ENCODE assay signal across 8 cellular contexts in the genomic region with DNA sequence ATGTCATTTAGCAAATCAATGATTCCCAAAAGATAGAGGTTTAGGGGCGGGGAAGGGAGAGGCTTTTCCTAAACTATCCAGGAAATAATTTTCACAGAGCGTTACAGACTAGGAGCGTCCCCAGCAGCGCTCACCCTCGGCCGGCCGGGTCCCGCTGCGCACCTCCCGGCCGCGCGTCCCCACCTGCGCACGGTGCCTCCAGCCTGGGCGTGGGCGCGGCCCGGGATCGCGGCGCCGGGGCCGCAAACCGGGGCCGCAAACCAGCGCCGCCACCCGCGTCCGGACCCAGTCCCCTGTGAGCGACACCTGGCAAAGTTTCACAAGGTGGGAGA. TPM values are rescaled to one million over a fixed set of nuclear protein-coding genes. Genes with fewer than 3 reads are reported as not detected.
DNase-seq lines count a peak whose midpoint lies in the region; ATAC-seq, FAIRE-seq and TF ChIP-seq lines count a peak whose summit lies in the region.

No MANE protein-coding gene starts in this region.

- peak; percentile 5 for ATAC-seq in HG02678 (IDR thresholded peaks at IDR 0.05; ENCODE audit: unreplicated experiment)
- ATAC-seq in Panc1, result peak; percentile 4
- peak; percentile 21 to 33 (median 25) for ATAC-seq in pancreas
- ATAC-seq in HG03108 (IDR thresholded peaks at IDR 0.05; ENCODE audit: unreplicated experiment), result no peak

- CTCF ChIA-PET in Panc1 (lab: Charles Lee), result no interaction called here

- TF ChIP-seq POLR2A in esophagus squamous epithelium (IDR thresholded peaks at IDR 0.05), result no peak

- H3K9me3 ChIP-seq in Panc1 (ENCODE audit: control insufficient read depth, insufficient read depth, low read depth, low read length) (no peaks in the 10 kb centered on the region), esophagus squamous epithelium (no peaks in the 10 kb centered on the region), pancreas (no peaks in the 10 kb centered on the region)

- H3K36me3 ChIP-seq in Panc1 (ENCODE audit: control insufficient read depth, insufficient read depth, low read length), result no peaks in the 10 kb centered on the region
- no peaks in the 10 kb centered on the region for H3K36me3 ChIP-seq in esophagus squamous epithelium
- no peaks in the 10 kb centered on the region for H3K36me3 ChIP-seq in pancreas

- DNase-seq in NCI-H526 (lab: John Stamatoyannopoulos, UW), result peak; percentile 8 to 80
- no peak for DNase-seq in NCI-H526 treated with DMSO at 0.1 percent for 48 hours (lab: John Stamatoyannopoulos, UW)
- no peak for DNase-seq in Panc1 (ENCODE audit: low read depth, low spot score)
- no peak for DNase-seq in esophagus squamous epithelium (lab: John Stamatoyannopoulos, UW)
- DNase-seq in pancreas, result no peak
- no peak for DNase-seq in GM03348 (ENCODE audit: low spot score)

- 0 to 2% methylated on average over 2 to 4 of the region's 32 CpGs for WGBS in esophagus squamous epithelium, 2 donors
- WGBS in pancreas, 2 donors, result 0 to 1% methylated on average over 31 to 32 of the region's 32 CpGs

- H3K27me3 ChIP-seq in Panc1 (ENCODE audit: control insufficient read depth, insufficient read depth, low read length) (no peaks in the 10 kb centered on the region), esophagus squamous epithelium (no peaks in the 10 kb centered on the region), pancreas (no peaks in the 10 kb centered on the region)

- intact Hi-C loops in Panc1 (cut with micrococcal nuclease; ENCODE audit: unreplicated experiment) (loop anchor here (10.0 kb wide), 1 partner anchor 187 kb away; no protein-coding TSS in a partner anchor), esophagus squamous epithelium (cut with DNase I) (no loop called here), pancreas (cut with DNase I) (no loop called here)

- H3K27ac ChIP-seq in Panc1 (ENCODE audit: low read length), result peak overlapping the region; percentile 83
- H3K27ac ChIP-seq in esophagus squamous epithelium, result peak overlapping the region; percentile 98 to 99 (median 99)
- H3K27ac ChIP-seq in pancreas, result peak overlapping the region; percentile 95 to 98 (median 97)

- BruUV-seq in Panc1 (replicated peaks; lab: Mats Ljungman, UMichigan), result no TSS peak

- FAIRE-seq in pancreas (lab: Jason Lieb, UNC), result no peak

- TF ChIP-seq CTCF in Panc1 (IDR thresholded peaks at IDR 0.05), result no peak
- no peak for TF ChIP-seq CTCF in esophagus squamous epithelium (IDR thresholded peaks at IDR 0.05)
- no peak for TF ChIP-seq CTCF in pancreas (IDR thresholded peaks at IDR 0.05)

- POLR2A ChIA-PET in Panc1 (lab: Charles Lee), result no interaction called here

- peak overlapping the region; percentile 68 for H3K4me3 ChIP-seq in Panc1 (ENCODE audit: low read depth in 2 of 2, low read length in 2 of 2)
- H3K4me3 ChIP-seq in esophagus squamous epithelium, result peak overlapping the region; percentile 90 to 97 (median 94)
- peak overlapping the region; percentile 73 to 98 (median 90) for H3K4me3 ChIP-seq in pancreas

- in situ Hi-C loops in Panc1 (cut with HindIII; ENCODE audit: low pct_unique_long_range_greater_than_20kb, low sequenced_read_pairs), result no loop called here

- H3K4me1 ChIP-seq in Panc1 (ENCODE audit: control insufficient read depth, insufficient read depth, low read length) (peaks cover 5% of the 10 kb centered on the region), esophagus squamous epithelium (peaks cover 10 to 34% (median 15%) of the 10 kb centered on the region in 3 donors), pancreas (peaks cover 16 to 21% (median 17%) of the 10 kb centered on the region in 3 donors)

RNA-seq across cellular contexts. Expression of a gene that starts 0.7 kb away (rescaled TPM):
- 18.2 TPM for total RNA-seq in Panc1 (2021; ENCODE audit: unreplicated experiment)
- 10.8 TPM for polyA plus RNA-seq in Panc1 (2012; ENCODE audit: insufficient read length)
- total RNA-seq in esophagus squamous epithelium, result 10 to 100 TPM in 3 of 4 donors, 1 to 10 TPM in 1; 9.3 to 15.3 (median 11.3) TPM
- 10 to 100 TPM in 1 of 6 donors, 1 to 10 TPM in 5; 7.4 to 14.2 (median 8.3) TPM for total RNA-seq in pancreas
- polyA plus RNA-seq in pancreas, result 1 to 10 TPM; 4.1 to 6.0 TPM

Comparison
In these comparisons a context has a peak if more than half of its experiments do, and no peak if none do; other contexts are left out.
1. DNase-seq: peak in NCI-H526 (2 of 2); none in NCI-H526 treated with DMSO at 0.1 percent for 48 hours (single experiment), Panc1 (single experiment), esophagus squamous epithelium (single experiment), pancreas (0 of 6) and GM03348 (single experiment).
2. Peak in every context shown above with its lines, with median percentiles within 50 percentile points of each other: H3K27ac ChIP-seq and H3K4me3 ChIP-seq.